Comparison of ENCODE assay signal across 1 cellular context in genomic region chr2:50401772-50402653, GRCh38.
TF ChIP-seq lines count a peak whose summit lies in the region.

No MANE protein-coding gene starts in this region.

TF ChIP-seq in neural cell, 6 proteins besides CTCF, POLR2A, EP300 and RAD21 (continued from another document):
- TF ChIP-seq SMC3 (conservative IDR thresholded peaks at IDR 0.05; ENCODE audit: poor library complexity), result peak; percentile 96
- TF ChIP-seq TAF1 (IDR thresholded peaks at IDR 0.05; ENCODE audit: low read depth), result no peak
- TF ChIP-seq MXI1 (conservative IDR thresholded peaks at IDR 0.05; ENCODE audit: poor library complexity, severe bottlenecking), result no peak
